23 cellular contexts compared by ENCODE assay signal in genomic region chr9:72888032-72888431, GRCh38.
A peak's percentile ranks its signal among the peaks of the same experiment; 100 is the strongest.
DNase-seq lines count a peak whose midpoint lies in the region; ATAC-seq and TF ChIP-seq lines count a peak whose summit lies in the region.
"Had no signal": no experiment of that assay in that cellular context is flagged by ENCODE, and none has a peak within 500 bp of the region (broad histone marks: within the 10 kb centered on the region; RNA-seq: fewer than 3 reads in every experiment).

No MANE protein-coding gene starts in this region.

- intact Hi-C loops in left cardiac atrium (cut with DNase I), result no loop called here
- intact Hi-C loops in sigmoid colon (cut with DNase I), result no loop called here

- no peaks in the 10 kb centered on the region for H3K27me3 ChIP-seq in trophoblast cell (ENCODE audit: insufficient read depth, low read length)
- no peaks in the 10 kb centered on the region for H3K27me3 ChIP-seq in sigmoid colon

- H3K9ac ChIP-seq in trophoblast cell (ENCODE audit: low read length), result no peak overlapping the region

- H2AK5ac ChIP-seq in trophoblast cell (ENCODE audit: low read length), result no peak overlapping the region

- H2BK12ac ChIP-seq in trophoblast cell (ENCODE audit: low read length), result no peak overlapping the region

- H3K18ac ChIP-seq in trophoblast cell (ENCODE audit: low read length), result no peak overlapping the region

- H4K8ac ChIP-seq in trophoblast cell (ENCODE audit: low read depth, low read length), result no peak overlapping the region

- H2BK5ac ChIP-seq in trophoblast cell (ENCODE audit: low read depth, low read length, poor library complexity), result no peak overlapping the region

- DNase-seq in EL, result peak; percentile 23
- peak; percentile 42 for DNase-seq in RPMI7951 (ENCODE audit: low read depth)
- peak; percentile 31 for DNase-seq in dedifferentiated amniotic fluid mesenchymal stem cell (ENCODE audit: extremely low spot score)
- peak; percentile 24 to 57 for DNase-seq in trophoblast cell
- no peak for DNase-seq in left cardiac atrium
- DNase-seq in sigmoid colon, result no peak
- no peak for DNase-seq in GOT3 (lab: John Stamatoyannopoulos, UW)
- DNase-seq: AML-193; CD8-positive, alpha-beta memory T cell; DMS 273 treated with DMSO at 0.1 percent for 48 hours; DMS79; IMR-90; KG1; NCI-H1048; NCI-H1417; NCI-H1694; NCI-H2029 treated with DMSO at 0.1 percent for 48 hours; NCI-H526 treated with DMSO at 0.1 percent for 48 hours; SHP77 had no signal

- no peak for ATAC-seq in left cardiac atrium
- ATAC-seq: GM23338 had no signal

- H3K79me1 ChIP-seq in trophoblast cell (ENCODE audit: low read length), result no peaks in the 10 kb centered on the region

- WGBS in trophoblast cell (ENCODE audit: extremely low coverage, insufficient coverage, insufficient read length), result no CpG with 5 or more reads among the region's 2 CpGs
- WGBS in sigmoid colon, 2 donors, result 86 to 90% methylated on average over 2 of the region's 2 CpGs

- H3K27ac ChIP-seq in trophoblast cell (ENCODE audit: low read depth, low read length) (no peak overlapping the region), sigmoid colon (no peak overlapping the region)
- H3K27ac ChIP-seq: C4-2B, RWPE1 had no signal

- H3K9me3 ChIP-seq in trophoblast cell (ENCODE audit: insufficient read depth, low read depth, low read length), result no peaks in the 10 kb centered on the region
- no peaks in the 10 kb centered on the region for H3K9me3 ChIP-seq in sigmoid colon
- H3K9me3 ChIP-seq: HAP-1 had no signal

- no peak overlapping the region for H2BK120ac ChIP-seq in trophoblast cell (ENCODE audit: insufficient read depth, low read length, poor library complexity)

- no peaks in the 10 kb centered on the region for H3K4me1 ChIP-seq in trophoblast cell (ENCODE audit: control insufficient read depth in 1 of 2, insufficient read depth in 2 of 2, low read length in 2 of 2)
- peaks cover 0 to 18% (median under 1%) of the 10 kb centered on the region in 4 donors for H3K4me1 ChIP-seq in sigmoid colon
- H3K4me1 ChIP-seq: HAP-1 had no signal

- TF ChIP-seq CTCF in sigmoid colon (IDR thresholded peaks at IDR 0.05), result no peak

- H3K23ac ChIP-seq in trophoblast cell (ENCODE audit: low read length), result no peak overlapping the region

- H3K4me3 ChIP-seq in trophoblast cell (ENCODE audit: low read depth, low read length) (no peak overlapping the region), sigmoid colon (no peak overlapping the region)
- H3K4me3 ChIP-seq: GM23338, HAP-1 had no signal

- no peak overlapping the region for H4K12ac ChIP-seq in trophoblast cell (ENCODE audit: low read depth, low read length)

- no peak overlapping the region for H3K14ac ChIP-seq in trophoblast cell (ENCODE audit: low read length)

- H3K4ac ChIP-seq in trophoblast cell (ENCODE audit: low read depth, low read length), result no peak overlapping the region

- H3K36me3 ChIP-seq in trophoblast cell (ENCODE audit: control insufficient read depth in 1 of 2, insufficient read depth in 2 of 2, low read length in 2 of 2) (no peaks in the 10 kb centered on the region), sigmoid colon (peaks cover 0 to 47% (median 7%) of the 10 kb centered on the region in 4 donors)
- H3K36me3 ChIP-seq: HAP-1 had no signal

- no peak overlapping the region for H3K4me2 ChIP-seq in trophoblast cell (ENCODE audit: low read length)
- H3K4me2 ChIP-seq: GM23338 had no signal

- no peak for TF ChIP-seq EP300 in sigmoid colon (IDR thresholded peaks at IDR 0.05)

- H3K79me2 ChIP-seq in trophoblast cell (ENCODE audit: control insufficient read depth, insufficient read depth, low read length, poor library complexity), result no peaks in the 10 kb centered on the region

- no peak overlapping the region for H4K91ac ChIP-seq in trophoblast cell (ENCODE audit: low read depth, low read length)

- no peak overlapping the region for H2AFZ ChIP-seq in trophoblast cell (ENCODE audit: insufficient read depth, low read length, poor library complexity)
- H2AFZ ChIP-seq: GM23338 had no signal

- TF ChIP-seq POLR2A in sigmoid colon (IDR thresholded peaks at IDR 0.05), result no peak

Comparison
In these comparisons a context has a peak if more than half of its experiments do, and no peak if none do; other contexts are left out.
1. DNase-seq: peak in EL (single experiment), RPMI7951 (single experiment), dedifferentiated amniotic fluid mesenchymal stem cell (single experiment) and trophoblast cell (2 of 2); none in left cardiac atrium (single experiment), sigmoid colon (single experiment) and GOT3 (single experiment).